In the genomic region with DNA sequence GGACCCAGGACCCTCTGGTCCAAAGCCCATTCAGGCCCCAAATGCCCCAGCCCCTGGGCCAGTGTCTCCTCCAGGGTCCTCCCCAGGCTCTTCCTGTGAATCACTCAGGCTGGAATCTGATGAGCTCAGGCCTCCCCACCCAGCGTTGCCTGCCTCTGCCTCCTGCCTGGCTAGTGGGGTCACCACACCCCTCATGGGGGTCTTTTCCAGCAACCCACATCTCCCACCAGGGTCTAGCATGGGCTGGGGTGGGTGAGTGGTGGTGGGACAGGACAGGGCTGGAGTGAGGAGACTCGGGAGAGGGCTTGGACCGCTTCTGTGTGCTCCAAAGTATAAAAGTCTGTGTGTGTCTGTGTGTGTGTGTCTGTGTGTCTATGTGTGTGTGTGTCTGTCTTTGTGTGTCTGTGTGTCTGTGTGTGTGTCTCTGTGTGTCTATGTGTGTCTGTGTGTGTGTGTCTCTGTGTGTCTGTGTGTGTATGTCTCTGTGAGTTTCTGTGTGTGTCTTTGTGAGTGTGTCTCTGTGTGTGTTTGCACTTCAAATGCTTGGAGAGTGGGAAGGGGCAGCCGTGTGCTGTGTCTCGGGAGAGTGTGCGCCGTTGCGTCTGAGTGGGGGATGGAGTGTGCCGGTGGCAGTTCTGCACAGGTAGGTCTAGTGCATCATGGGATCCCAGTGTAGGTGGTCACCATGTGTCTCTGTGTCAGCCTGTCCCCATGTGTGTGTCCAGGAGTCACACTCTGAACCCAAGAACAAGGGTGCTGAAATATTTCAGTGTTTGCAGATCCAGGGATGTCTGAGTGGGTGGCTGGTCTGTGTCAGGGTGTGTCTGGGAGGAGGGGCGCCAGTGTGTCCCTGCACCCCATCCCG, we compare ENCODE assay signal across 1 cellular context.
TF ChIP-seq lines count a peak whose summit lies in the region.

No MANE protein-coding gene starts in this region.

TF ChIP-seq in H1, 55 proteins besides CTCF, POLR2A, EP300 and RAD21:
- TF ChIP-seq RXRA (IDR thresholded peaks at IDR 0.05; ENCODE audit: insufficient read depth, low read depth, low read length) (no peak), ASH2L (IDR thresholded peaks at IDR 0.05; ENCODE audit: low read length) (no peak), GTF2F1 (IDR thresholded peaks at IDR 0.05; ENCODE audit: borderline replicate concordance, low read depth, low read length) (no peak), CTBP2 (IDR thresholded peaks at IDR 0.05; ENCODE audit: borderline replicate concordance, insufficient read depth, insufficient read length, low read length) (no peak), FOSL1 (IDR thresholded peaks at IDR 0.05; ENCODE audit: insufficient read depth, low read depth, low read length) (no peak), NRF1 (IDR thresholded peaks at IDR 0.05; ENCODE audit: low read depth, low read length) (no peak), SRF (IDR thresholded peaks at IDR 0.05; ENCODE audit: low read depth, low read length) (no peak), PHF8 (conservative IDR thresholded peaks at IDR 0.05; ENCODE audit: low read depth, low read length) (no peak), YY1 (IDR thresholded peaks at IDR 0.05; ENCODE audit: low read depth, low read length) (no peak), RNF2 (IDR thresholded peaks at IDR 0.05; ENCODE audit: borderline replicate concordance, low read depth, low read length, missing control alignments, poor library complexity, severe bottlenecking) (no peak), CEBPB (IDR thresholded peaks at IDR 0.05; ENCODE audit: low read depth, low read length) (no peak), CBX8 (IDR thresholded peaks at IDR 0.05; ENCODE audit: borderline replicate concordance, low read depth, low read length) (no peak), CHD1 (IDR thresholded peaks at IDR 0.05; ENCODE audit: low read depth, low read length) (no peak), CREB1 (IDR thresholded peaks at IDR 0.05) (no peak), CBX5 (IDR thresholded peaks at IDR 0.05; ENCODE audit: low read depth, low read length) (no peak)
TF ChIP-seq in H1: peak in this region for 0.
